Comparison of ENCODE assay signal across 10 cellular contexts in genomic region chr4:10101559-10102192, GRCh38. TPM values are rescaled to one million over a fixed set of nuclear protein-coding genes. Genes with fewer than 3 reads are reported as not detected.
A peak's percentile ranks its signal among the peaks of the same experiment; 100 is the strongest.
DNase-seq lines count a peak whose midpoint lies in the region; ATAC-seq lines count a peak whose summit lies in the region.
"Had no signal": no experiment of that assay in that cellular context is flagged by ENCODE, and none has a peak within 500 bp of the region (broad histone marks: within the 10 kb centered on the region; RNA-seq: fewer than 3 reads in every experiment).

No MANE protein-coding gene starts in this region.

- H3K36me3 ChIP-seq in urinary bladder (ENCODE audit: insufficient read depth): no peaks in the 10 kb centered on the region

- peak overlapping the region; percentile 89 for H3K27ac Mint-ChIP-seq in activated naive CD4-positive, alpha-beta T cell treated with anti-CD3 and anti-CD28 coated beads, Interleukin-2, amount 10 ng/mL, durations not matched to agents 7 days and 5 days
- H3K27ac Mint-ChIP-seq in naive B cell: peak overlapping the region in 5 of 6 donors; percentile 27 to 86 (median 53)

- no peak overlapping the region for H3K4me3 Mint-ChIP-seq in activated naive CD4-positive, alpha-beta T cell treated with anti-CD3 and anti-CD28 coated beads, Interleukin-2, amount 10 ng/mL, durations not matched to agents 7 days and 5 days
- H3K4me3 Mint-ChIP-seq in naive B cell: peak overlapping the region in 1 of 8 donors; percentile 15

- no peaks in the 10 kb centered on the region for H3K27me3 Mint-ChIP-seq in activated naive CD4-positive, alpha-beta T cell treated with anti-CD3 and anti-CD28 coated beads, Interleukin-2, amount 10 ng/mL, durations not matched to agents 7 days and 5 days
- no peaks in the 10 kb centered on the region for H3K27me3 Mint-ChIP-seq in naive B cell

- ATAC-seq in naive B cell (ENCODE audit: low read depth in 2 of 2) (no peak), HG03025 (IDR thresholded peaks at IDR 0.05; ENCODE audit: low FRiP score, unreplicated experiment) (no peak)

- WGBS in urinary bladder: 32% methylated on average over 14 of the region's 14 CpGs

- no peak overlapping the region for H3K4me3 ChIP-seq in urinary bladder (ENCODE audit: low read depth, low read length)

- no peaks in the 10 kb centered on the region for H3K9me3 Mint-ChIP-seq in activated naive CD4-positive, alpha-beta T cell treated with anti-CD3 and anti-CD28 coated beads, Interleukin-2, amount 10 ng/mL, durations not matched to agents 7 days and 5 days
- H3K9me3 Mint-ChIP-seq in naive B cell: no peaks in the 10 kb centered on the region

- DNase-seq in activated naive CD4-positive, alpha-beta T cell treated with anti-CD3 and anti-CD28 coated beads, Interleukin-2, amount 10 ng/mL, durations not matched to agents 7 days and 5 days: no peak
- no peak for DNase-seq in activated naive CD4-positive, alpha-beta T cell treated with Interleukin-2 at 50 U/mL for 16 hours
- DNase-seq in cerebellum (ENCODE audit: low spot score) (peak; percentile 53), naive B cell (no peak), AML-193 (lab: John Stamatoyannopoulos, UW) (no peak), NCI-H128 (lab: John Stamatoyannopoulos, UW; ENCODE audit: unreplicated experiment) (no peak)

- peaks cover 4% of the 10 kb centered on the region for H3K4me1 ChIP-seq in urinary bladder (ENCODE audit: insufficient read depth)

- peak overlapping the region; percentile 59 for H3K27ac ChIP-seq in urinary bladder (ENCODE audit: low read depth)
- H3K27ac ChIP-seq: C4-2B, VCaP had no signal

- CTCF ChIA-PET in activated naive CD4-positive, alpha-beta T cell treated with anti-CD3 and anti-CD28 coated beads, Interleukin-2, amount 10 ng/mL, durations not matched to agents 7 days and 5 days (lab: Charles Lee): no interaction called here

- peaks cover 86% of the 10 kb centered on the region for H3K36me3 Mint-ChIP-seq in activated naive CD4-positive, alpha-beta T cell treated with anti-CD3 and anti-CD28 coated beads, Interleukin-2, amount 10 ng/mL, durations not matched to agents 7 days and 5 days
- peaks cover 7 to 10% of the 10 kb centered on the region in 2 donors for H3K36me3 Mint-ChIP-seq in naive B cell

- peaks cover 99% of the 10 kb centered on the region for H3K4me1 Mint-ChIP-seq in activated naive CD4-positive, alpha-beta T cell treated with anti-CD3 and anti-CD28 coated beads, Interleukin-2, amount 10 ng/mL, durations not matched to agents 7 days and 5 days
- H3K4me1 Mint-ChIP-seq in naive B cell: peaks cover 48 to 75% (median 72%) of the 10 kb centered on the region in 3 donors

RNA-seq across cellular contexts. Expression of gene WDR1, which starts 14.9 kb away (rescaled TPM):
- total RNA-seq in cerebellum (54.0 TPM), urinary bladder (107 TPM)
- polyA plus RNA-seq in naive B cell (ENCODE audit: low read depth in 6 of 6) (100 to 1,000 TPM; 145 to 210 (median 186) TPM), urinary bladder (361 TPM)
